In the genomic region with DNA sequence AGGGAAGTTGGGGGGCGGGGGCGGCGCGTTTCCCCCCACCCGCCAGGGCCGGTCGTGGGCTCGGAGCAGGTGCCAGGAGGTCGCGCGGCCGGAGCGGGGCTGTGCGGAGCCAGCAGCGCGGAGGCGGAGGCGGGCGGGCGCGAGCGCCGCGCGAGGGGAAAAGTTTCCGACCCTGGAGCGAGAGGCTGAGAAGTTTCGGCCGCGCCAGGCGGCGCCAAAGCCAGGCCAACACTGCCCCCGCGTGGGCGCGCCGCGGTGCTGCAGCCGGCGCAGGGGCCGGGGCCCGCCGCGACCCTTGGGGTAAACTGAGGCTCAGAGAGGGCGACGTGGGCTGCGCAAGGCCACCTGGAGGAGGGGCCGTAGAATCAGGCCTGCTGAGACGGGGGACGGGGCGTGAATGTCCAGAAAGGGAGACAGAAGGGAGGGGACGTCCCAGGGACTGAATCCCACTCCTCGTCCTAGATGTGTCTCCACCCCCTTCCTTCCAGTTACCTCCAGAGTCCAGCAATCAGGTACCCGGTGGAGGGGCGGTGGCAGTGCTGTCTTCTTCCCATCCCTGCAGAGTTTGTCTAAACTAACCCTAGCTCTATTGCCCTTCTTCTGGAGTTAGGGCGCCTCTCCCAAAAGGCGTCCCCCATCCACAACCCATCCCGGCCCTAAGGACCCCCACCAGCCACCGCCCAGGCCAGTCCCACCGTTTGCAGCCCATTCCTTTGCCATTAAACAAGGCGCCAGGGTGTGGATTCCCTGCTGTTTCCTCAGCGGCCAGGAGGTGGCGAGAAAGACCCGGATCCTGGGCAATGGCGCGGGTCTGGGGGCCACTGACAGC, we compare ENCODE assay signal across 8 cellular contexts. TPM values are rescaled to one million over a fixed set of nuclear protein-coding genes. Genes with fewer than 3 reads are reported as not detected.
DNase-seq lines count a peak whose midpoint lies in the region; ATAC-seq and TF ChIP-seq lines count a peak whose summit lies in the region.

No MANE protein-coding gene starts in this region.

- no peaks in the 10 kb centered on the region for H3K9me2 ChIP-seq in OCI-LY1 (ENCODE audit: low read depth, low read length)

- DNase-seq in EH (ENCODE audit: low read depth), result peak; percentile 70
- peak; percentile 61 for DNase-seq in activated T-cell treated with anti-CD3 and anti-CD28 coated beads for 4 hours
- DNase-seq in epidermal melanocyte (ENCODE audit: insufficient read length, low spot score), result peak; percentile 85
- DNase-seq in mucosa of gallbladder (ENCODE audit: low spot score), result peak; percentile 82
- DNase-seq in stimulated activated CD8-positive, alpha-beta memory T cell treated with anti-CD3 and anti-CD28 coated beads, Interleukin-4, amount 100 ng/mL, for 48 hours, result peak; percentile 82

- peak overlapping the region; percentile 55; the same call in 1 of the 2 replicates for H3K9ac ChIP-seq in OCI-LY1 (ENCODE audit: low read length)

- no peaks in the 10 kb centered on the region for H3K9me3 ChIP-seq in OCI-LY1 (ENCODE audit: low read length)

- no peaks in the 10 kb centered on the region for H3F3A ChIP-seq in OCI-LY1 (ENCODE audit: insufficient read depth, low read length)

- no peaks in the 10 kb centered on the region for H3K27me3 ChIP-seq in OCI-LY1 (ENCODE audit: insufficient read depth, low read length)

- ATAC-seq in HG02840 (IDR thresholded peaks at IDR 0.05; ENCODE audit: low FRiP score, unreplicated experiment) (peak; percentile 50), HG02870 (IDR thresholded peaks at IDR 0.05; ENCODE audit: unreplicated experiment) (no peak)

- H3K36me3 ChIP-seq in OCI-LY1 (ENCODE audit: insufficient read depth, low read length), result no peaks in the 10 kb centered on the region

- no peaks in the 10 kb centered on the region for H4K20me1 ChIP-seq in OCI-LY1 (ENCODE audit: insufficient read depth, low read length)

- peak overlapping the region; percentile 78 for H3K4me2 ChIP-seq in OCI-LY1 (ENCODE audit: low read length)

- peak; percentile 66 for TF ChIP-seq CTCF in OCI-LY1 (IDR thresholded peaks at IDR 0.05; ENCODE audit: low read length)

- peaks cover 6% of the 10 kb centered on the region for H3K4me1 ChIP-seq in OCI-LY1 (ENCODE audit: insufficient read depth, low read length, severe bottlenecking)

- no peak overlapping the region for H3K27ac ChIP-seq in OCI-LY1 (ENCODE audit: low read depth, low read length, poor library complexity, severe bottlenecking)

- no peaks in the 10 kb centered on the region for H3K79me2 ChIP-seq in OCI-LY1 (ENCODE audit: insufficient read depth, low read length)

- no peak overlapping the region for H2AFZ ChIP-seq in OCI-LY1 (ENCODE audit: low read length)

- H3K4me3 ChIP-seq in OCI-LY1 (ENCODE audit: low read depth, low read length, poor library complexity, severe bottlenecking), result peak overlapping the region; percentile 66

RNA-seq across cellular contexts. Expression of a gene that starts 10.2 kb away (rescaled TPM):
- total RNA-seq in mucosa of gallbladder, result 1.0 TPM

RNA-seq across cellular contexts. Expression of a gene that starts 15.3 kb away (rescaled TPM):
- total RNA-seq in mucosa of gallbladder, result 45.1 TPM

RNA-seq across cellular contexts. Expression of a gene that starts 31.3 kb away (rescaled TPM):
- 21.0 TPM for total RNA-seq in mucosa of gallbladder

RNA-seq across cellular contexts. Expression of a gene that starts 54.8 kb away (rescaled TPM):
- total RNA-seq in mucosa of gallbladder, result 1.5 TPM
